In the genomic region with DNA sequence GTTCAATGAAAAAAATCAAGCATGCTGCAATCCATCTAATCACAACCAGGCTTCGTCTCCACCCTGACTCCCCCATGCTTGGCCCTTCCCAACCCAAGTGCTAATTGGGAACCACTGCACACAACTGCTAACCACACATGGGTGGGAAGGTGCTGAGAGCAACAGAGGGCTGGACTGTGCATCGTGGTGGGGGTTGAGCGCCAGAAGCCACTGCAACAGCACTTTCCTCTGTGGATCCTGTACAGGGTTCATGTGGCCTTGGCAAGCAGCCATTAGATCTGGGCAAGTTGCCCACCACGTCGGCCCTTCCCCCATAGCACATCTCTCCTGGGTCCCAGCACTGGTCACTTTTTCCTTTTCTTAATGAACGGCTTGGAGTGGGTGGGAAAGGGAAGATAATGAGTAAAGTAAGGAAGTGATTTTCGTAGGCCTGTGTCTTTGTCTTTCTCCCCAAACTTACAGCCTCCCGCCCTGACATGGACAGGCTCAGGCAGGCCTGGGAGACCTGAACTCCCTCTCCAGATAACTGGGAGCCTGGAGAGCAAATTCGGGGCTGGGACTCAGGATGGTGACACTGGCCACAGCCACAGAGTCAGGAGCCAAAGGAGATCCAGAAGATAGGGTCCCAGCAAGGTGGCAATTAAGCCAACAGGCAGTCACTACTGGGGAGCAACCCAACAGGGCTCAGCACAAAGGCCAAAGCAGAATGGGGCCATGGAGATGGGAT, we compare ENCODE assay signal across 1 cellular context.
TF ChIP-seq lines count a peak whose summit lies in the region.

No MANE protein-coding gene starts in this region.

TF ChIP-seq in HepG2, 621 proteins besides CTCF, POLR2A, EP300 and RAD21 (continued from another document and continues in another):
- TF ChIP-seq, protein P1, sequence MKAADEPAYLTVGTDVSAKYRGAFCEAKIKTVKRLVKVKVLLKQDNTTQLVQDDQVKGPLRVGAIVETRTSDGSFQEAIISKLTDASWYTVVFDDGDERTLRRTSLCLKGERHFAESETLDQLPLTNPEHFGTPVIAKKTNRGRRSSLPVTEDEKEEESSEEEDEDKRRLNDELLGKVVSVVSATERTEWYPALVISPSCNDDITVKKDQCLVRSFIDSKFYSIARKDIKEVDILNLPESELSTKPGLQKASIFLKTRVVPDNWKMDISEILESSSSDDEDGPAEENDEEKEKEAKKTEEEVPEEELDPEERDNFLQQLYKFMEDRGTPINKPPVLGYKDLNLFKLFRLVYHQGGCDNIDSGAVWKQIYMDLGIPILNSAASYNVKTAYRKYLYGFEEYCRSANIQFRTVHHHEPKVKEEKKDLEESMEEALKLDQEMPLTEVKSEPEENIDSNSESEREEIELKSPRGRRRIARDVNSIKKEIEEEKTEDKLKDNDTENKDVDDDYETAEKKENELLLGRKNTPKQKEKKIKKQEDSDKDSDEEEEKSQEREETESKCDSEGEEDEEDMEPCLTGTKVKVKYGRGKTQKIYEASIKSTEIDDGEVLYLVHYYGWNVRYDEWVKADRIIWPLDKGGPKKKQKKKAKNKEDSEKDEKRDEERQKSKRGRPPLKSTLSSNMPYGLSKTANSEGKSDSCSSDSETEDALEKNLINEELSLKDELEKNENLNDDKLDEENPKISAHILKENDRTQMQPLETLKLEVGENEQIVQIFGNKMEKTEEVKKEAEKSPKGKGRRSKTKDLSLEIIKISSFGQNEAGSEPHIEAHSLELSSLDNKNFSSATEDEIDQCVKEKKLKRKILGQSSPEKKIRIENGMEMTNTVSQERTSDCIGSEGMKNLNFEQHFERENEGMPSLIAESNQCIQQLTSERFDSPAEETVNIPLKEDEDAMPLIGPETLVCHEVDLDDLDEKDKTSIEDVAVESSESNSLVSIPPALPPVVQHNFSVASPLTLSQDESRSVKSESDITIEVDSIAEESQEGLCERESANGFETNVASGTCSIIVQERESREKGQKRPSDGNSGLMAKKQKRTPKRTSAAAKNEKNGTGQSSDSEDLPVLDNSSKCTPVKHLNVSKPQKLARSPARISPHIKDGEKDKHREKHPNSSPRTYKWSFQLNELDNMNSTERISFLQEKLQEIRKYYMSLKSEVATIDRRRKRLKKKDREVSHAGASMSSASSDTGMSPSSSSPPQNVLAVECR (CRISPR knock-in tag; IDR thresholded peaks at IDR 0.05; ENCODE audit: borderline replicate concordance), result no peak
- TF ChIP-seq MTA1 (CRISPR knock-in tag; IDR thresholded peaks at IDR 0.05; ENCODE audit: borderline replicate concordance) (no peak), NPAS2 (CRISPR knock-in tag; IDR thresholded peaks at IDR 0.05; ENCODE audit: borderline replicate concordance) (no peak), HNRNPL (IDR thresholded peaks at IDR 0.05; ENCODE audit: low read depth, low read length) (no peak), SIX4 (CRISPR knock-in tag; IDR thresholded peaks at IDR 0.05) (no peak), ZNF782 (CRISPR knock-in tag; IDR thresholded peaks at IDR 0.05; ENCODE audit: borderline replicate concordance) (no peak), MEIS1 (CRISPR knock-in tag; IDR thresholded peaks at IDR 0.05; ENCODE audit: borderline replicate concordance) (no peak), ZNF619 (CRISPR knock-in tag; IDR thresholded peaks at IDR 0.05) (no peak), KDM5A (IDR thresholded peaks at IDR 0.05; ENCODE audit: borderline replicate concordance, low read length) (no peak), HNRNPUL1 (IDR thresholded peaks at IDR 0.05; ENCODE audit: low read depth, low read length) (no peak), KLF16 (CRISPR knock-in tag; IDR thresholded peaks at IDR 0.05) (no peak), JDP2 (CRISPR knock-in tag; IDR thresholded peaks at IDR 0.05; ENCODE audit: borderline replicate concordance) (no peak), NFKB2 (CRISPR knock-in tag; IDR thresholded peaks at IDR 0.05; ENCODE audit: borderline replicate concordance) (no peak), RFX3 (CRISPR knock-in tag; IDR thresholded peaks at IDR 0.05) (no peak), ZNF558 (CRISPR knock-in tag; IDR thresholded peaks at IDR 0.05; ENCODE audit: borderline replicate concordance) (no peak), ATRX (CRISPR knock-in tag; IDR thresholded peaks at IDR 0.05; ENCODE audit: borderline replicate concordance) (no peak), FOSL2 (CRISPR knock-in tag; IDR thresholded peaks at IDR 0.05) (0 out of 2 replicates have a peak, but pooled peaks have one; percentile 8), KMT2A (CRISPR knock-in tag; IDR thresholded peaks at IDR 0.05) (no peak), KDM1A (CRISPR knock-in tag; IDR thresholded peaks at IDR 0.05) (no peak), ZNF160 (CRISPR knock-in tag; IDR thresholded peaks at IDR 0.05) (no peak), CHD2 (IDR thresholded peaks at IDR 0.05; ENCODE audit: low read depth, low read length) (no peak), ZNF777 (CRISPR knock-in tag; IDR thresholded peaks at IDR 0.05) (no peak), CBX1 (IDR thresholded peaks at IDR 0.05; ENCODE audit: low read depth) (no peak), ZFP82 (CRISPR knock-in tag; IDR thresholded peaks at IDR 0.05; ENCODE audit: borderline replicate concordance) (no peak), ZNF484 (CRISPR knock-in tag; IDR thresholded peaks at IDR 0.05; ENCODE audit: borderline replicate concordance, low read depth) (no peak), NFYB (CRISPR knock-in tag; IDR thresholded peaks at IDR 0.05) (no peak), ZNF354B (CRISPR knock-in tag; IDR thresholded peaks at IDR 0.05) (no peak), DR1 (CRISPR knock-in tag; IDR thresholded peaks at IDR 0.05) (no peak), ZNF543 (CRISPR knock-in tag; IDR thresholded peaks at IDR 0.05) (no peak)
- TF ChIP-seq, protein P2, sequence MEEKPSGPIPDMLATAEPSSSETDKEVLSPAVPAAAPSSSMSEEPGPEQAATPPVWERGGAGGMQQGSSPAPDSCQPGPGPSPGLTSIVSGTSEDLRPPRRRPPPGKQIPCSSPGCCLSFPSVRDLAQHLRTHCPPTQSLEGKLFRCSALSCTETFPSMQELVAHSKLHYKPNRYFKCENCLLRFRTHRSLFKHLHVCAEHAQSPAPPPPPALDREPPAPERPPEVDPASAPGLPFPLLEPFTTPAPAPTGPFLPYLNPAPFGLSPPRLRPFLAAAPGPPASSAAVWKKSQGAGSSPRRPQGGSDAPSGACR (CRISPR knock-in tag; IDR thresholded peaks at IDR 0.05), result no peak
- TF ChIP-seq, protein P3, sequence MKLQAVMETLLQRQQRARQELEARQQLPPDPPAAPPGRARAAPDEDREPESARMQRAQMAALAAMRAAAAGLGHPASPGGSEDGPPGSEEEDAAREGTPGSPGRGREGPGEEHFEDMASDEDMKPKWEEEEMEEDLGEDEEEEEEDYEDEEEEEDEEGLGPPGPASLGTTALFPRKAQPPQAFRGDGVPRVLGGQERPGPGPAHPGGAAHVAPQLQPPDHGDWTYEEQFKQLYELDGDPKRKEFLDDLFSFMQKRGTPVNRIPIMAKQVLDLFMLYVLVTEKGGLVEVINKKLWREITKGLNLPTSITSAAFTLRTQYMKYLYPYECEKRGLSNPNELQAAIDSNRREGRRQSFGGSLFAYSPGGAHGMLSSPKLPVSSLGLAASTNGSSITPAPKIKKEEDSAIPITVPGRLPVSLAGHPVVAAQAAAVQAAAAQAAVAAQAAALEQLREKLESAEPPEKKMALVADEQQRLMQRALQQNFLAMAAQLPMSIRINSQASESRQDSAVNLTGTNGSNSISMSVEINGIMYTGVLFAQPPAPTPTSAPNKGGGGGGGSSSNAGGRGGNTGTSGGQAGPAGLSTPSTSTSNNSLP (IDR thresholded peaks at IDR 0.05; ENCODE audit: low read depth, low read length), result no peak
- TF ChIP-seq, protein P4, sequence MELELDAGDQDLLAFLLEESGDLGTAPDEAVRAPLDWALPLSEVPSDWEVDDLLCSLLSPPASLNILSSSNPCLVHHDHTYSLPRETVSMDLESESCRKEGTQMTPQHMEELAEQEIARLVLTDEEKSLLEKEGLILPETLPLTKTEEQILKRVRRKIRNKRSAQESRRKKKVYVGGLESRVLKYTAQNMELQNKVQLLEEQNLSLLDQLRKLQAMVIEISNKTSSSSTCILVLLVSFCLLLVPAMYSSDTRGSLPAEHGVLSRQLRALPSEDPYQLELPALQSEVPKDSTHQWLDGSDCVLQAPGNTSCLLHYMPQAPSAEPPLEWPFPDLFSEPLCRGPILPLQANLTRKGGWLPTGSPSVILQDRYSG (CRISPR knock-in tag; IDR thresholded peaks at IDR 0.05), result no peak
- TF ChIP-seq, protein P5, sequence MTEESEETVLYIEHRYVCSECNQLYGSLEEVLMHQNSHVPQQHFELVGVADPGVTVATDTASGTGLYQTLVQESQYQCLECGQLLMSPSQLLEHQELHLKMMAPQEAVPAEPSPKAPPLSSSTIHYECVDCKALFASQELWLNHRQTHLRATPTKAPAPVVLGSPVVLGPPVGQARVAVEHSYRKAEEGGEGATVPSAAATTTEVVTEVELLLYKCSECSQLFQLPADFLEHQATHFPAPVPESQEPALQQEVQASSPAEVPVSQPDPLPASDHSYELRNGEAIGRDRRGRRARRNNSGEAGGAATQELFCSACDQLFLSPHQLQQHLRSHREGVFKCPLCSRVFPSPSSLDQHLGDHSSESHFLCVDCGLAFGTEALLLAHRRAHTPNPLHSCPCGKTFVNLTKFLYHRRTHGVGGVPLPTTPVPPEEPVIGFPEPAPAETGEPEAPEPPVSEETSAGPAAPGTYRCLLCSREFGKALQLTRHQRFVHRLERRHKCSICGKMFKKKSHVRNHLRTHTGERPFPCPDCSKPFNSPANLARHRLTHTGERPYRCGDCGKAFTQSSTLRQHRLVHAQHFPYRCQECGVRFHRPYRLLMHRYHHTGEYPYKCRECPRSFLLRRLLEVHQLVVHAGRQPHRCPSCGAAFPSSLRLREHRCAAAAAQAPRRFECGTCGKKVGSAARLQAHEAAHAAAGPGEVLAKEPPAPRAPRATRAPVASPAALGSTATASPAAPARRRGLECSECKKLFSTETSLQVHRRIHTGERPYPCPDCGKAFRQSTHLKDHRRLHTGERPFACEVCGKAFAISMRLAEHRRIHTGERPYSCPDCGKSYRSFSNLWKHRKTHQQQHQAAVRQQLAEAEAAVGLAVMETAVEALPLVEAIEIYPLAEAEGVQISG (CRISPR knock-in tag; IDR thresholded peaks at IDR 0.05), result peak; percentile 36; the same call in 1 of the 2 replicates
- TF ChIP-seq, protein P6, sequence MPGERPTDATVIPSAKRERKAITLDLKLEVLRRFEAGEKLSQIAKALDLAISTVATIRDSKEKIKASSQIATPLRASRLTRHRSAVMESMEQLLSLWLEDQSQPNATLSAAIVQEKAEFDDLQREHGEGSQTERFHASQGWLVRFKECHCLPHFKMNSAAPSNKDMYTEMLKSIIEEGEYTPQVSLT (CRISPR knock-in tag; IDR thresholded peaks at IDR 0.05; ENCODE audit: borderline replicate concordance, low read depth), result no peak
- TF ChIP-seq, protein P7, sequence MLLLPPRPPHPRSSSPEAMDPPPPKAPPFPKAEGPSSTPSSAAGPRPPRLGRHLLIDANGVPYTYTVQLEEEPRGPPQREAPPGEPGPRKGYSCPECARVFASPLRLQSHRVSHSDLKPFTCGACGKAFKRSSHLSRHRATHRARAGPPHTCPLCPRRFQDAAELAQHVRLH (CRISPR knock-in tag; IDR thresholded peaks at IDR 0.05; ENCODE audit: borderline replicate concordance, low read depth), result no peak
- TF ChIP-seq, protein P8, sequence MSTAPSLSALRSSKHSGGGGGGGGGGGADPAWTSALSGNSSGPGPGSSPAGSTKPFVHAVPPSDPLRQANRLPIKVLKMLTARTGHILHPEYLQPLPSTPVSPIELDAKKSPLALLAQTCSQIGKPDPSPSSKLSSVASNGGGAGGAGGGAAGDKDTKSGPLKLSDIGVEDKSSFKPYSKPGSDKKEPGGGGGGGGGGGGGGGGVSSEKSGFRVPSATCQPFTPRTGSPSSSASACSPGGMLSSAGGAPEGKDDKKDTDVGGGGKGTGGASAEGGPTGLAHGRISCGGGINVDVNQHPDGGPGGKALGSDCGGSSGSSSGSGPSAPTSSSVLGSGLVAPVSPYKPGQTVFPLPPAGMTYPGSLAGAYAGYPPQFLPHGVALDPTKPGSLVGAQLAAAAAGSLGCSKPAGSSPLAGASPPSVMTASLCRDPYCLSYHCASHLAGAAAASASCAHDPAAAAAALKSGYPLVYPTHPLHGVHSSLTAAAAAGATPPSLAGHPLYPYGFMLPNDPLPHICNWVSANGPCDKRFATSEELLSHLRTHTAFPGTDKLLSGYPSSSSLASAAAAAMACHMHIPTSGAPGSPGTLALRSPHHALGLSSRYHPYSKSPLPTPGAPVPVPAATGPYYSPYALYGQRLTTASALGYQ (CRISPR knock-in tag; IDR thresholded peaks at IDR 0.05), result no peak
- TF ChIP-seq, protein P9, sequence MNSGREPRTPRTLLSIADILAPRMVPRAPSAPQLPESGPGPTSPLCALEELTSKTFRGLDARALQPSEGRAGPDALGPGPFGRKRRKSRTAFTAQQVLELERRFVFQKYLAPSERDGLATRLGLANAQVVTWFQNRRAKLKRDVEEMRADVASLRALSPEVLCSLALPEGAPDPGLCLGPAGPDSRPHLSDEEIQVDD (CRISPR knock-in tag; IDR thresholded peaks at IDR 0.05; ENCODE audit: borderline replicate concordance), result no peak
- TF ChIP-seq, protein P10, sequence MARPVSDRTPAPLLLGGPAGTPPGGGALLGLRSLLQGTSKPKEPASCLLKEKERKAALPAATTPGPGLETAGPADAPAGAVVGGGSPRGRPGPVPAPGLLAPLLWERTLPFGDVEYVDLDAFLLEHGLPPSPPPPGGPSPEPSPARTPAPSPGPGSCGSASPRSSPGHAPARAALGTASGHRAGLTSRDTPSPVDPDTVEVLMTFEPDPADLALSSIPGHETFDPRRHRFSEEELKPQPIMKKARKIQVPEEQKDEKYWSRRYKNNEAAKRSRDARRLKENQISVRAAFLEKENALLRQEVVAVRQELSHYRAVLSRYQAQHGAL (CRISPR knock-in tag; IDR thresholded peaks at IDR 0.05; ENCODE audit: not compliant biosample characterization), result no peak
- TF ChIP-seq, protein P11, sequence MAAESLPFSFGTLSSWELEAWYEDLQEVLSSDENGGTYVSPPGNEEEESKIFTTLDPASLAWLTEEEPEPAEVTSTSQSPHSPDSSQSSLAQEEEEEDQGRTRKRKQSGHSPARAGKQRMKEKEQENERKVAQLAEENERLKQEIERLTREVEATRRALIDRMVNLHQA (CRISPR knock-in tag; IDR thresholded peaks at IDR 0.05), result no peak
- TF ChIP-seq, protein P12, sequence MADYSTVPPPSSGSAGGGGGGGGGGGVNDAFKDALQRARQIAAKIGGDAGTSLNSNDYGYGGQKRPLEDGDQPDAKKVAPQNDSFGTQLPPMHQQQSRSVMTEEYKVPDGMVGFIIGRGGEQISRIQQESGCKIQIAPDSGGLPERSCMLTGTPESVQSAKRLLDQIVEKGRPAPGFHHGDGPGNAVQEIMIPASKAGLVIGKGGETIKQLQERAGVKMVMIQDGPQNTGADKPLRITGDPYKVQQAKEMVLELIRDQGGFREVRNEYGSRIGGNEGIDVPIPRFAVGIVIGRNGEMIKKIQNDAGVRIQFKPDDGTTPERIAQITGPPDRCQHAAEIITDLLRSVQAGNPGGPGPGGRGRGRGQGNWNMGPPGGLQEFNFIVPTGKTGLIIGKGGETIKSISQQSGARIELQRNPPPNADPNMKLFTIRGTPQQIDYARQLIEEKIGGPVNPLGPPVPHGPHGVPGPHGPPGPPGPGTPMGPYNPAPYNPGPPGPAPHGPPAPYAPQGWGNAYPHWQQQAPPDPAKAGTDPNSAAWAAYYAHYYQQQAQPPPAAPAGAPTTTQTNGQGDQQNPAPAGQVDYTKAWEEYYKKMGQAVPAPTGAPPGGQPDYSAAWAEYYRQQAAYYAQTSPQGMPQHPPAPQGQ (CRISPR knock-in tag; IDR thresholded peaks at IDR 0.05; ENCODE audit: borderline replicate concordance), result no peak
- TF ChIP-seq, protein P13, sequence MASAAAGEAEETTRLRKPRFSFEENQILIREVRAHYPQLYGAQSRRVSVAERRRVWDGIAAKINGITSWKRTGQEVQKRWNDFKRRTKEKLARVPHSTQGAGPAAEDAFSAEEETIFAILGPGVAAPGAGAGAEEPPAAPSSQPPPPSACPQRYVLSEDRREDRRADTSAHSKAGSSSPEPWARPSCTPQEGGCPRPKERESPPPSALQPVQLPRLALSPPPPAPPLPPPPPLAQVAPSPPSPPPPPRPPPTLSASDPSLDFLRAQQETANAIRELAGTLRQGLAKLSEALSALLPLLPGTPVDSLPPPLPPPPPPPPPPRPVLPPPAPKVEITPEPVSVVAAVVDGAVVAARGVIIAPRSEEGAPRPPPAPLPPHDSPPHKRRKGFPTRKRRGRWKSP (CRISPR knock-in tag; IDR thresholded peaks at IDR 0.05), result no peak
